In the genomic region with DNA sequence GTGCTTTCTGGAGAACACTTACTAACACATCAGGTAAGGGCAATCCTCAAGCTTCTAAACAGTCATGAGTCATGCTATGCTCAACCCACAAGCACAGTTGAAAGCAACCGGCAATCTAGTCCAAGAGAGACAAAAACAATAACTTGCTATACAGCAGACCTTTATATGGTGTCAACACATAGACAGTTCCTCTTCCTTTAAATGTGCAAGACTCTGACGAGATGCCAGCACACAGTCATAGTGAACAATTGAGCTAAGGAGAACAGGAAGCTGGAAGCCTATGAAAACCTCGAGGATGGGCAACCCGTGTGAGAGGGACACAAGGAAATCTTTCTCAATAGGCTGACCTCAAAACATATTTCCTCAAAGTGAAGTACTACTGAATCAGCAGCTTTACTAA, we compare ENCODE assay signal across 8 cellular contexts. TPM values are rescaled to one million over a fixed set of nuclear protein-coding genes. Genes with fewer than 3 reads are reported as not detected.
DNase-seq lines count a peak whose midpoint lies in the region; ATAC-seq and TF ChIP-seq lines count a peak whose summit lies in the region.

No MANE protein-coding gene starts in this region.

- DNase-seq in KG1 (lab: John Stamatoyannopoulos, UW): peak; percentile 7
- no peak for DNase-seq in activated CD8-positive, alpha-beta T cell treated with anti-CD3 and anti-CD28 coated beads, Interleukin-2, amount 10 ng/mL, durations not matched to agents 7 days and 5 days
- DNase-seq in glomerular endothelial cell (ENCODE audit: extremely low read depth, low read depth, low spot score): peak; percentile 68
- DNase-seq in smooth muscle cell (lab: John Stamatoyannopoulos, UW; ENCODE audit: unreplicated experiment): no peak
- no peak for DNase-seq in DMS79 treated with DMSO at 0.1 percent for 48 hours (lab: John Stamatoyannopoulos, UW)
- DNase-seq in dedifferentiated amniotic fluid mesenchymal stem cell (ENCODE audit: extremely low spot score): no peak
- DNase-seq in SK-N-SH: no peak
- DNase-seq in germinal center (ENCODE audit: low spot score): no peak

- H3K4me1 ChIP-seq in smooth muscle cell (ENCODE audit: low read depth) (peaks cover 9% of the 10 kb centered on the region), SK-N-SH (ENCODE audit: control insufficient read depth in 1 of 2, insufficient read depth in 2 of 2, low read depth in 1 of 2, low read length in 1 of 2) (peaks cover 15 to 23% of the 10 kb centered on the region in 2 experiments)

- no peak overlapping the region for H3K4me3 Mint-ChIP-seq in activated CD8-positive, alpha-beta T cell treated with anti-CD3 and anti-CD28 coated beads, Interleukin-2, amount 10 ng/mL, durations not matched to agents 7 days and 5 days

- peaks cover 52% of the 10 kb centered on the region for H3K4me1 Mint-ChIP-seq in activated CD8-positive, alpha-beta T cell treated with anti-CD3 and anti-CD28 coated beads, Interleukin-2, amount 10 ng/mL, durations not matched to agents 7 days and 5 days (ENCODE audit: low read depth)

- TF ChIP-seq RAD21 in SK-N-SH (IDR thresholded peaks at IDR 0.05; ENCODE audit: low read length): no peak

- CTCF ChIA-PET in activated CD8-positive, alpha-beta T cell treated with anti-CD3 and anti-CD28 coated beads, Interleukin-2, amount 10 ng/mL, durations not matched to agents 7 days and 5 days (lab: Charles Lee): interaction anchor here (0.7 to 1.7 kb wide), 5 partner anchors 10 to 54 kb away, joined by 3 to 8 read pairs (median 5); a partner anchor contains a TSS
- CTCF ChIA-PET in SK-N-SH (lab: Yijun Ruan, JAX): interaction anchor here (0.8 to 1.1 kb wide), 3 partner anchors 10 to 519 kb away, joined by 3 read pairs; no protein-coding TSS in a partner anchor

- peak; percentile 35 for ATAC-seq in activated CD8-positive, alpha-beta T cell treated with anti-CD3 and anti-CD28 coated beads, Interleukin-2, amount 10 ng/mL, durations not matched to agents 7 days and 5 days

- peaks cover 9% of the 10 kb centered on the region for H3K36me3 ChIP-seq in smooth muscle cell (ENCODE audit: low read depth)
- peaks cover 23 to 35% of the 10 kb centered on the region in 2 experiments for H3K36me3 ChIP-seq in SK-N-SH (replicated peaks in 1 of 2; ENCODE audit: control insufficient read depth in 1 of 2, insufficient read depth in 2 of 2, low read length in 1 of 2)

- H3F3A ChIP-seq in smooth muscle cell (ENCODE audit: low read depth) (no peaks in the 10 kb centered on the region), SK-N-SH (replicated peaks; ENCODE audit: insufficient read depth) (no peaks in the 10 kb centered on the region)

- TF ChIP-seq CTCF in smooth muscle cell (IDR thresholded peaks at IDR 0.05; ENCODE audit: borderline replicate concordance, insufficient read depth, poor library complexity, severe bottlenecking) (no peak), SK-N-SH (IDR thresholded peaks at IDR 0.05) (no peak)

- H3K27ac Mint-ChIP-seq in activated CD8-positive, alpha-beta T cell treated with anti-CD3 and anti-CD28 coated beads, Interleukin-2, amount 10 ng/mL, durations not matched to agents 7 days and 5 days: no peak overlapping the region

- H3K4me3 ChIP-seq in smooth muscle cell (no peak overlapping the region), SK-N-SH (ENCODE audit: low read depth in 2 of 2, low read length in 1 of 2) (no peak overlapping the region)

- H3K9me3 Mint-ChIP-seq in activated CD8-positive, alpha-beta T cell treated with anti-CD3 and anti-CD28 coated beads, Interleukin-2, amount 10 ng/mL, durations not matched to agents 7 days and 5 days (ENCODE audit: insufficient read depth): no peaks in the 10 kb centered on the region

- H3K4me2 ChIP-seq in smooth muscle cell: no peak overlapping the region
- no peak overlapping the region for H3K4me2 ChIP-seq in SK-N-SH

- H4K20me1 ChIP-seq in smooth muscle cell (ENCODE audit: low read depth): peaks cover 83% of the 10 kb centered on the region
- peaks cover 49% of the 10 kb centered on the region for H4K20me1 ChIP-seq in SK-N-SH (ENCODE audit: insufficient read depth)

- peak overlapping the region; percentile 52 for H3K27ac ChIP-seq in smooth muscle cell (ENCODE audit: low read depth)
- no peak overlapping the region for H3K27ac ChIP-seq in SK-N-SH (ENCODE audit: low read depth in 2 of 2, low read length in 1 of 2)

- POLR2A ChIA-PET in activated CD8-positive, alpha-beta T cell treated with anti-CD3 and anti-CD28 coated beads, Interleukin-2, amount 10 ng/mL, durations not matched to agents 7 days and 5 days (lab: Charles Lee): interaction anchor here (0.8 to 1.2 kb wide), 6 partner anchors 9 to 90 kb away, joined by 3 to 7 read pairs (median 4); a partner anchor contains a TSS
- POLR2A ChIA-PET in SK-N-SH (lab: Yijun Ruan, JAX): no interaction called here

- H3K27me3 ChIP-seq in smooth muscle cell (ENCODE audit: low read depth) (no peaks in the 10 kb centered on the region), SK-N-SH (ENCODE audit: insufficient read depth) (no peaks in the 10 kb centered on the region)

- H3K79me2 ChIP-seq in smooth muscle cell (ENCODE audit: low read depth) (peaks cover 61% of the 10 kb centered on the region), SK-N-SH (ENCODE audit: insufficient read depth) (peaks cover 82% of the 10 kb centered on the region)

- WGBS in smooth muscle cell (ENCODE audit: low lambda C conversion rate): 76% methylated on average over 4 of the region's 4 CpGs
- 88% methylated on average over 4 of the region's 4 CpGs for WGBS in SK-N-SH (ENCODE audit: low lambda C conversion rate)

- H2AFZ ChIP-seq in smooth muscle cell (ENCODE audit: low read depth): no peak overlapping the region
- no peak overlapping the region for H2AFZ ChIP-seq in SK-N-SH (ENCODE audit: low read depth)

- TF ChIP-seq EP300 in SK-N-SH (IDR thresholded peaks at IDR 0.05; ENCODE audit: borderline replicate concordance in 1 of 2, low read depth in 1 of 2, low read length in 1 of 2): no peak

- H3K36me3 Mint-ChIP-seq in activated CD8-positive, alpha-beta T cell treated with anti-CD3 and anti-CD28 coated beads, Interleukin-2, amount 10 ng/mL, durations not matched to agents 7 days and 5 days (ENCODE audit: low read depth): peaks cover 29% of the 10 kb centered on the region

- no peaks in the 10 kb centered on the region for H3K27me3 Mint-ChIP-seq in activated CD8-positive, alpha-beta T cell treated with anti-CD3 and anti-CD28 coated beads, Interleukin-2, amount 10 ng/mL, durations not matched to agents 7 days and 5 days (ENCODE audit: low read depth)

- H3K9me2 ChIP-seq in SK-N-SH: no peaks in the 10 kb centered on the region

- H3K9me3 ChIP-seq in smooth muscle cell (replicated peaks; ENCODE audit: low read depth): no peaks in the 10 kb centered on the region
- no peaks in the 10 kb centered on the region for H3K9me3 ChIP-seq in SK-N-SH

- H3K9ac ChIP-seq in smooth muscle cell (ENCODE audit: low read depth): no peak overlapping the region
- H3K9ac ChIP-seq in SK-N-SH: no peak overlapping the region

TF ChIP-seq in SK-N-SH, 30 proteins besides CTCF, POLR2A, EP300 and RAD21 (continues in another document):
- TF ChIP-seq MEF2A (IDR thresholded peaks at IDR 0.05; ENCODE audit: borderline replicate concordance, low read depth) (no peak), YY1 (IDR thresholded peaks at IDR 0.05; ENCODE audit: low read depth) (no peak), RCOR1 (IDR thresholded peaks at IDR 0.05; ENCODE audit: low read length) (no peak), NFIC (IDR thresholded peaks at IDR 0.05; ENCODE audit: borderline replicate concordance) (no peak), TEAD4 (IDR thresholded peaks at IDR 0.05; ENCODE audit: borderline replicate concordance, insufficient read depth) (no peak), POLR2AphosphoS5 (IDR thresholded peaks at IDR 0.05; ENCODE audit: low read depth, low read length) (no peak)
- TF ChIP-seq, protein P1, sequence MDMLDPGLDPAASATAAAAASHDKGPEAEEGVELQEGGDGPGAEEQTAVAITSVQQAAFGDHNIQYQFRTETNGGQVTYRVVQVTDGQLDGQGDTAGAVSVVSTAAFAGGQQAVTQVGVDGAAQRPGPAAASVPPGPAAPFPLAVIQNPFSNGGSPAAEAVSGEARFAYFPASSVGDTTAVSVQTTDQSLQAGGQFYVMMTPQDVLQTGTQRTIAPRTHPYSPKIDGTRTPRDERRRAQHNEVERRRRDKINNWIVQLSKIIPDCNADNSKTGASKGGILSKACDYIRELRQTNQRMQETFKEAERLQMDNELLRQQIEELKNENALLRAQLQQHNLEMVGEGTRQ (IDR thresholded peaks at IDR 0.05; ENCODE audit: borderline replicate concordance, low read depth, low read length): no peak

RNA-seq across cellular contexts. Expression of a gene that starts 5.3 kb away (rescaled TPM):
- total RNA-seq in activated CD8-positive, alpha-beta T cell treated with anti-CD3 and anti-CD28 coated beads, Interleukin-2, amount 10 ng/mL, durations not matched to agents 7 days and 5 days: 10 to 100 TPM; 60.8 to 70.7 TPM
- total RNA-seq in glomerular endothelial cell (82.2 and 92.9 TPM in 2 replicates), smooth muscle cell (132 TPM in 2 replicates)
- polyA plus RNA-seq in smooth muscle cell (146 and 150 TPM in 2 replicates), SK-N-SH (2012; rRNA removed) (82.2 and 125 TPM in 2 replicates)
- polyA plus RNA-seq in SK-N-SH (2012; cell fraction: cytosol; rRNA removed): 88.3 and 113 TPM in 2 replicates
- polyA plus RNA-seq in SK-N-SH (2012; cell fraction: nucleus; rRNA removed): 28.7 and 53.3 TPM in 2 replicates

RNA-seq across cellular contexts. Expression of a gene that starts 14.2 kb away (rescaled TPM):
- total RNA-seq in activated CD8-positive, alpha-beta T cell treated with anti-CD3 and anti-CD28 coated beads, Interleukin-2, amount 10 ng/mL, durations not matched to agents 7 days and 5 days: 10 to 100 TPM; 17.0 to 19.1 TPM
- total RNA-seq in glomerular endothelial cell (43.4 and 51.5 TPM in 2 replicates), smooth muscle cell (35.1 and 37.5 TPM in 2 replicates)
- polyA plus RNA-seq in smooth muscle cell (34.7 and 59.8 TPM in 2 replicates), SK-N-SH (2012; rRNA removed) (27.5 and 29.1 TPM in 2 replicates)
- polyA plus RNA-seq in SK-N-SH (2012; cell fraction: cytosol; rRNA removed): 25.2 and 29.3 TPM in 2 replicates
- polyA plus RNA-seq in SK-N-SH (2012; cell fraction: nucleus; rRNA removed): 40.3 and 47.4 TPM in 2 replicates

RNA-seq across cellular contexts. Expression of a gene that starts 25.8 kb away (rescaled TPM):
- 10 to 100 TPM; 27.8 to 31.7 TPM for total RNA-seq in activated CD8-positive, alpha-beta T cell treated with anti-CD3 and anti-CD28 coated beads, Interleukin-2, amount 10 ng/mL, durations not matched to agents 7 days and 5 days
- total RNA-seq in glomerular endothelial cell (20.4 and 22.1 TPM in 2 replicates), smooth muscle cell (22.7 and 25.4 TPM in 2 replicates)
- polyA plus RNA-seq in smooth muscle cell (19.0 and 19.5 TPM in 2 replicates), SK-N-SH (2012; rRNA removed) (22.6 and 33.0 TPM in 2 replicates)
- 28.9 and 30.0 TPM in 2 replicates for polyA plus RNA-seq in SK-N-SH (2012; cell fraction: cytosol; rRNA removed)
- polyA plus RNA-seq in SK-N-SH (2012; cell fraction: nucleus; rRNA removed): 27.2 and 43.9 TPM in 2 replicates

RNA-seq across cellular contexts. Expression of a gene that starts 54.4 kb away (rescaled TPM):
- 10 to 100 TPM; 78.3 to 81.3 TPM for total RNA-seq in activated CD8-positive, alpha-beta T cell treated with anti-CD3 and anti-CD28 coated beads, Interleukin-2, amount 10 ng/mL, durations not matched to agents 7 days and 5 days
- total RNA-seq in glomerular endothelial cell (55.4 and 58.7 TPM in 2 replicates), smooth muscle cell (55.0 and 68.6 TPM in 2 replicates)
- polyA plus RNA-seq in smooth muscle cell (54.9 and 60.4 TPM in 2 replicates), SK-N-SH (2012; rRNA removed) (47.9 and 62.2 TPM in 2 replicates)
- polyA plus RNA-seq in SK-N-SH (2012; cell fraction: cytosol; rRNA removed): 43.9 and 55.4 TPM in 2 replicates
- polyA plus RNA-seq in SK-N-SH (2012; cell fraction: nucleus; rRNA removed): 70.0 and 98.7 TPM in 2 replicates

Comparison
In these comparisons a context has a peak if more than half of its experiments do, and no peak if none do; other contexts are left out.
1. DNase-seq: peak in KG1 (single experiment) and glomerular endothelial cell (single experiment); none in activated CD8-positive, alpha-beta T cell treated with anti-CD3 and anti-CD28 coated beads, Interleukin-2, amount 10 ng/mL, durations not matched to agents 7 days and 5 days (single experiment), smooth muscle cell (single experiment), DMS79 treated with DMSO at 0.1 percent for 48 hours (single experiment), dedifferentiated amniotic fluid mesenchymal stem cell (single experiment), SK-N-SH (single experiment) and germinal center (single experiment).